Comparison of ENCODE assay signal across 9 cellular contexts in the genomic region with DNA sequence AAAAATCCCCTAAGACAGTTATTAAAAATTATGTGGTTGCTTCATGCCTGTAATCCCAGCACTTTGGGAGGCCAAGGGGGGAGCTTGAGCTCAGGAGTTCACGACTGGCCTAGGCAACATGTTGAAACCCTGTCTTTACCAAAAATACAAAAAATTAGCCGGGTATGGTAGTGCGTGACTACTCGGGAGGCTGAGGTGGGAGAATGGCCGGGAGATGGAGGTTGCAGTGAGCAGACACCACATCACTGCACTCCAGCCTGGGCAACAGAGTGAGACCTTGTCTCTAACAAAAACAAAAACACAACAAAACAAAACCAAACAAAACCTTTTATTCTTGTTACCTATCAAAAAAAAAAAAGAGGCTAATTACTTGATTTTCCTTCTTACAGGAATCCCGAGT. TPM values are rescaled to one million over a fixed set of nuclear protein-coding genes. Genes with fewer than 3 reads are reported as not detected.
A peak's percentile ranks its signal among the peaks of the same experiment; 100 is the strongest.
DNase-seq lines count a peak whose midpoint lies in the region; ATAC-seq and TF ChIP-seq lines count a peak whose summit lies in the region.
"Had no signal": no experiment of that assay in that cellular context is flagged by ENCODE, and none has a peak within 500 bp of the region (broad histone marks: within the 10 kb centered on the region; RNA-seq: fewer than 3 reads in every experiment).

No MANE protein-coding gene starts in this region.

- CTCF ChIA-PET in activated CD4-positive, alpha-beta T cell treated with anti-CD3 and anti-CD28 coated beads for 36 hours (lab: Charles Lee) = interaction anchor here (0.9 to 6.8 kb wide), 5 partner anchors 14 to 35 kb away, joined by 4 to 219 read pairs (median 5); no protein-coding TSS in a partner anchor
- CTCF ChIA-PET in activated CD4-positive, alpha-beta T cell treated with anti-CD3 and anti-CD28 coated beads, Interleukin-2, amount 10 ng/mL, durations not matched to agents 7 days and 5 days (lab: Charles Lee) = interaction anchor here (0.5 to 7.8 kb wide), 6 partner anchors 12 to 344 kb away, joined by 3 to 105 read pairs (median 3); no protein-coding TSS in a partner anchor

- H3K36me3 Mint-ChIP-seq in activated CD4-positive, alpha-beta T cell treated with anti-CD3 and anti-CD28 coated beads for 36 hours (ENCODE audit: low read depth) = peaks cover 24% of the 10 kb centered on the region
- peaks cover 40% of the 10 kb centered on the region for H3K36me3 Mint-ChIP-seq in activated CD4-positive, alpha-beta T cell treated with anti-CD3 and anti-CD28 coated beads, Interleukin-2, amount 10 ng/mL, durations not matched to agents 7 days and 5 days (ENCODE audit: low read depth)

- H3K4me1 Mint-ChIP-seq in activated CD4-positive, alpha-beta T cell treated with anti-CD3 and anti-CD28 coated beads for 36 hours = peaks cover 52% of the 10 kb centered on the region
- H3K4me1 Mint-ChIP-seq in activated CD4-positive, alpha-beta T cell treated with anti-CD3 and anti-CD28 coated beads, Interleukin-2, amount 10 ng/mL, durations not matched to agents 7 days and 5 days = peaks cover 51% of the 10 kb centered on the region

- WGBS in spleen, 5 donors = 58 to 70% (median 65%) methylated on average over 6 of the region's 6 CpGs

- DNase-seq in activated CD4-positive, alpha-beta T cell treated with anti-CD3 and anti-CD28 coated beads for 36 hours = peak; percentile 22
- DNase-seq in activated CD4-positive, alpha-beta T cell treated with anti-CD3 and anti-CD28 coated beads for 4 hours = no peak
- peak; percentile 16 for DNase-seq in activated CD4-positive, alpha-beta T cell treated with anti-CD3 and anti-CD28 coated beads, Interleukin-2, amount 10 ng/mL, durations not matched to agents 7 days and 5 days
- DNase-seq in foreskin fibroblast (no peak), spleen (no peak), AG08395 (ENCODE audit: low spot score) (no peak), NCI-H2196 (lab: John Stamatoyannopoulos, UW; ENCODE audit: unreplicated experiment) (no peak)
- DNase-seq: caudate nucleus had no signal

- no peaks in the 10 kb centered on the region for H3K27me3 Mint-ChIP-seq in activated CD4-positive, alpha-beta T cell treated with anti-CD3 and anti-CD28 coated beads for 36 hours
- H3K27me3 Mint-ChIP-seq in activated CD4-positive, alpha-beta T cell treated with anti-CD3 and anti-CD28 coated beads, Interleukin-2, amount 10 ng/mL, durations not matched to agents 7 days and 5 days = no peaks in the 10 kb centered on the region

- peak overlapping the region in 7 of 8 donors; percentile 94 to 99 (median 96) for H3K27ac ChIP-seq in spleen

- intact Hi-C loops in activated CD4-positive, alpha-beta T cell treated with anti-CD3 and anti-CD28 coated beads for 36 hours (cut with DNase I, micrococcal nuclease) = loop anchor here in 1 of 2 experiments (2.0 to 10.0 kb wide), 5 partner anchors 29 to 1113 kb away; partner anchors contain the start of genes MAPKAPK2, MDM4 and TMCC2
- intact Hi-C loops in spleen (cut with DNase I; ENCODE audit: low total_unique reads) = loop anchor here (5.0 kb wide), 2 partner anchors 37 to 102 kb away; no protein-coding TSS in a partner anchor

- H3K27me3 ChIP-seq in spleen (replicated peaks in 1 of 7) = no peaks in the 10 kb centered on the region

- TF ChIP-seq CTCF in foreskin fibroblast (IDR thresholded peaks at IDR 0.05; ENCODE audit: low read depth, low read length) = no peak
- no peak for TF ChIP-seq CTCF in spleen (IDR thresholded peaks at IDR 0.05 in 8 of 11, conservative IDR thresholded peaks at IDR 0.05 in 3 of 11)

- H3K9me3 Mint-ChIP-seq in activated CD4-positive, alpha-beta T cell treated with anti-CD3 and anti-CD28 coated beads for 36 hours (ENCODE audit: low read depth) = no peaks in the 10 kb centered on the region
- H3K9me3 Mint-ChIP-seq in activated CD4-positive, alpha-beta T cell treated with anti-CD3 and anti-CD28 coated beads, Interleukin-2, amount 10 ng/mL, durations not matched to agents 7 days and 5 days = no peaks in the 10 kb centered on the region

- no peak for TF ChIP-seq POLR2A in spleen (IDR thresholded peaks at IDR 0.05)

- POLR2A ChIA-PET in activated CD4-positive, alpha-beta T cell treated with anti-CD3 and anti-CD28 coated beads for 36 hours (lab: Charles Lee) = interaction anchor here (0.7 to 3.8 kb wide), 2 partner anchors 38 to 119 kb away, joined by 6 to 47 read pairs; no protein-coding TSS in a partner anchor
- POLR2A ChIA-PET in activated CD4-positive, alpha-beta T cell treated with anti-CD3 and anti-CD28 coated beads, Interleukin-2, amount 10 ng/mL, durations not matched to agents 7 days and 5 days (lab: Charles Lee) = no interaction called here

- H3K36me3 ChIP-seq in spleen = peaks cover 0 to 22% (median 0%) of the 10 kb centered on the region in 6 donors

- no peak for ATAC-seq in activated CD4-positive, alpha-beta T cell treated with anti-CD3 and anti-CD28 coated beads for 36 hours
- no peak for ATAC-seq in GM18861 (IDR thresholded peaks at IDR 0.05; ENCODE audit: unreplicated experiment)

- no peaks in the 10 kb centered on the region for H3K9me3 ChIP-seq in spleen

- peak overlapping the region; percentile 95 for H3K4me3 Mint-ChIP-seq in activated CD4-positive, alpha-beta T cell treated with anti-CD3 and anti-CD28 coated beads for 36 hours
- peak overlapping the region; percentile 81 for H3K4me3 Mint-ChIP-seq in activated CD4-positive, alpha-beta T cell treated with anti-CD3 and anti-CD28 coated beads, Interleukin-2, amount 10 ng/mL, durations not matched to agents 7 days and 5 days

- peak overlapping the region; percentile 99 for H3K27ac Mint-ChIP-seq in activated CD4-positive, alpha-beta T cell treated with anti-CD3 and anti-CD28 coated beads for 36 hours
- peak overlapping the region; percentile 95 for H3K27ac Mint-ChIP-seq in activated CD4-positive, alpha-beta T cell treated with anti-CD3 and anti-CD28 coated beads, Interleukin-2, amount 10 ng/mL, durations not matched to agents 7 days and 5 days

- H3K4me3 ChIP-seq in foreskin fibroblast (ENCODE audit: low read depth in 1 of 2, low read length in 2 of 2) (peak overlapping the region; percentile 65 to 94), spleen (peak overlapping the region in 5 of 8 donors; percentile 62 to 81 (median 64))

- peaks cover 43 to 76% (median 66%) of the 10 kb centered on the region in 6 donors for H3K4me1 ChIP-seq in spleen

RNA-seq across cellular contexts. Expression of gene ELK4, which starts 2.1 kb away (rescaled TPM):
- total RNA-seq in activated CD4-positive, alpha-beta T cell treated with anti-CD3 and anti-CD28 coated beads for 36 hours = 10 to 100 TPM; 54.0 to 57.4 TPM
- 100 to 1,000 TPM in 1 of 2 experiments, 10 to 100 TPM in 1; 99.4 to 103 TPM for total RNA-seq in activated CD4-positive, alpha-beta T cell treated with anti-CD3 and anti-CD28 coated beads, Interleukin-2, amount 10 ng/mL, durations not matched to agents 7 days and 5 days
- 100 to 1,000 TPM in 4 of 7 donors, 10 to 100 TPM in 3; 50.9 to 109 (median 102) TPM for total RNA-seq in spleen
- polyA plus RNA-seq in spleen = 10 to 100 TPM in 1 of 3 donors, 1 to 10 TPM in 2; 8.5 to 12.5 (median 9.8) TPM

RNA-seq across cellular contexts. Expression of gene SLC45A3, which starts 50.6 kb away (rescaled TPM):
- total RNA-seq in activated CD4-positive, alpha-beta T cell treated with anti-CD3 and anti-CD28 coated beads for 36 hours = under 1 TPM; 0.32 to 0.53 TPM
- total RNA-seq in activated CD4-positive, alpha-beta T cell treated with anti-CD3 and anti-CD28 coated beads, Interleukin-2, amount 10 ng/mL, durations not matched to agents 7 days and 5 days = under 1 TPM in 1 of 2 experiments, not detected in 1; 0.08 TPM
- 10 to 100 TPM; 22.8 to 43.7 (median 30.4) TPM for total RNA-seq in spleen
- polyA plus RNA-seq in spleen = 10 to 100 TPM; 16.8 to 41.5 (median 36.0) TPM

Comparison
In these comparisons a context has a peak if more than half of its experiments do, and no peak if none do; other contexts are left out.
1. DNase-seq: peak in activated CD4-positive, alpha-beta T cell treated with anti-CD3 and anti-CD28 coated beads for 36 hours (single experiment) and activated CD4-positive, alpha-beta T cell treated with anti-CD3 and anti-CD28 coated beads, Interleukin-2, amount 10 ng/mL, durations not matched to agents 7 days and 5 days (single experiment); none in activated CD4-positive, alpha-beta T cell treated with anti-CD3 and anti-CD28 coated beads for 4 hours (0 of 2), foreskin fibroblast (0 of 2), spleen (single experiment), AG08395 (single experiment) and NCI-H2196 (single experiment).
2. RNA of gene SLC45A3, which starts 50.6 kb away (total RNA-seq): 22.8 to 43.7 TPM in spleen; 0.32 to 0.53 TPM in activated CD4-positive, alpha-beta T cell treated with anti-CD3 and anti-CD28 coated beads for 36 hours and 0.08 TPM in activated CD4-positive, alpha-beta T cell treated with anti-CD3 and anti-CD28 coated beads, Interleukin-2, amount 10 ng/mL, durations not matched to agents 7 days and 5 days; every median in the first group is over 10 times any median in the second.